8 cellular contexts compared by ENCODE assay signal in the genomic region with DNA sequence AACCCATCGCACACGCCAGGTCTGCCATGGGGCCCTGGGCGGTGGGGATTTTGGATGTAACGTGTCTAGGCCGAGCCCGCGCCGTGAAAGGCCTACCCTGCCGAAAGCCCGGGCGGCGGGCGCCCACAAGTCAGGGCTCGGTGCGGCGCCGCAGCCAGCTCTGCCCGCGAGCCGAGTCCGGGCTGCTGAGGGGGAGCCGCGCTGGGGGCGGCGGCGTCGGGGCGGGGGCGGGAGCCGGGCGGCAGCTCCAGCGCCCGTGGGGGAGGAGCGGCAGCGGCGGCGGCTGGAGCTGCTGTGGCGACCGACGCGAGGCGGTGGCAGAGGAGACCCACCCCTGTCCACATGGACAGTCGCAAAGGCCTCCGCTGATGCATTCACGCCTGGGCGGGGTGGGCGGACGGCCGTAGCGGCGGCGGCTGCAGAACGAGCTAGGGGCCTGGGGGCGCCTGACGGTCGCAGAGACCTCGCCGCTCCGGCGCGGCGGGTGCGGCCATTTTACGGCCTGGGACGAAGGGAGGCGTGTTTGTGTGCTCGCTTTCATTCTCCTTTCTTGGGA. TPM values are rescaled to one million over a fixed set of nuclear protein-coding genes. Genes with fewer than 3 reads are reported as not detected.
DNase-seq lines count a peak whose midpoint lies in the region; ATAC-seq and TF ChIP-seq lines count a peak whose summit lies in the region.

A gene with protein sequence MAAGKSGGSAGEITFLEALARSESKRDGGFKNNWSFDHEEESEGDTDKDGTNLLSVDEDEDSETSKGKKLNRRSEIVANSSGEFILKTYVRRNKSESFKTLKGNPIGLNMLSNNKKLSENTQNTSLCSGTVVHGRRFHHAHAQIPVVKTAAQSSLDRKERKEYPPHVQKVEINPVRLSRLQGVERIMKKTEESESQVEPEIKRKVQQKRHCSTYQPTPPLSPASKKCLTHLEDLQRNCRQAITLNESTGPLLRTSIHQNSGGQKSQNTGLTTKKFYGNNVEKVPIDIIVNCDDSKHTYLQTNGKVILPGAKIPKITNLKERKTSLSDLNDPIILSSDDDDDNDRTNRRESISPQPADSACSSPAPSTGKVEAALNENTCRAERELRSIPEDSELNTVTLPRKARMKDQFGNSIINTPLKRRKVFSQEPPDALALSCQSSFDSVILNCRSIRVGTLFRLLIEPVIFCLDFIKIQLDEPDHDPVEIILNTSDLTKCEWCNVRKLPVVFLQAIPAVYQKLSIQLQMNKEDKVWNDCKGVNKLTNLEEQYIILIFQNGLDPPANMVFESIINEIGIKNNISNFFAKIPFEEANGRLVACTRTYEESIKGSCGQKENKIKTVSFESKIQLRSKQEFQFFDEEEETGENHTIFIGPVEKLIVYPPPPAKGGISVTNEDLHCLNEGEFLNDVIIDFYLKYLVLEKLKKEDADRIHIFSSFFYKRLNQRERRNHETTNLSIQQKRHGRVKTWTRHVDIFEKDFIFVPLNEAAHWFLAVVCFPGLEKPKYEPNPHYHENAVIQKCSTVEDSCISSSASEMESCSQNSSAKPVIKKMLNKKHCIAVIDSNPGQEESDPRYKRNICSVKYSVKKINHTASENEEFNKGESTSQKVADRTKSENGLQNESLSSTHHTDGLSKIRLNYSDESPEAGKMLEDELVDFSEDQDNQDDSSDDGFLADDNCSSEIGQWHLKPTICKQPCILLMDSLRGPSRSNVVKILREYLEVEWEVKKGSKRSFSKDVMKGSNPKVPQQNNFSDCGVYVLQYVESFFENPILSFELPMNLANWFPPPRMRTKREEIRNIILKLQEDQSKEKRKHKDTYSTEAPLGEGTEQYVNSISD (plus strand): TSS at position 273 of the 556 bp plus-strand sequence. CDS start 645 bp downstream, outside the sequence.

- H3K4me1 Mint-ChIP-seq in activated T-helper 17 cell treated with anti-CD3 and anti-CD28 coated beads, Interleukin-2, amount 50 U/mL, for 72 hours: peaks cover 41% of the 10 kb centered on the region
- peaks cover 32 to 54% of the 10 kb centered on the region in 2 donors for H3K4me1 Mint-ChIP-seq in natural killer cell

- peak within 1 kb of the TSS; percentile 94 for H3K4me3 ChIP-seq in HUES48 (ENCODE audit: low read depth, low read length)
- peak within 1 kb of the TSS; percentile 88 for H3K4me3 ChIP-seq in fibroblast of mammary gland (ENCODE audit: control insufficient read depth, low read depth, low read length)

- no peaks in the 10 kb centered on the region for H3K27me3 ChIP-seq in HUES48 (ENCODE audit: control insufficient read depth, insufficient read depth, low read length)

- no peaks in the 10 kb centered on the region for H3K27me3 Mint-ChIP-seq in activated T-helper 17 cell treated with anti-CD3 and anti-CD28 coated beads, Interleukin-2, amount 50 U/mL, for 72 hours
- no peaks in the 10 kb centered on the region for H3K27me3 Mint-ChIP-seq in natural killer cell (ENCODE audit: low read depth in 2 of 2)

- TF ChIP-seq CTCF in fibroblast of mammary gland (conservative IDR thresholded peaks at IDR 0.05; ENCODE audit: control insufficient read depth, insufficient read depth, low read depth, low read length): no peak
- no peak for TF ChIP-seq CTCF in natural killer cell (IDR thresholded peaks at IDR 0.05)

- intact Hi-C loops in natural killer cell (cut with micrococcal nuclease): loop anchor here (2.0 to 10.0 kb wide), 2 partner anchors 317 to 357 kb away; partner anchors contain the start of genes COX7A2 and TMEM30A

- no peaks in the 10 kb centered on the region for H3K9me3 Mint-ChIP-seq in activated T-helper 17 cell treated with anti-CD3 and anti-CD28 coated beads, Interleukin-2, amount 50 U/mL, for 72 hours
- no peaks in the 10 kb centered on the region for H3K9me3 Mint-ChIP-seq in natural killer cell

- peak within 1 kb of the TSS; percentile 94 for H3K4me3 Mint-ChIP-seq in activated T-helper 17 cell treated with anti-CD3 and anti-CD28 coated beads, Interleukin-2, amount 50 U/mL, for 72 hours
- H3K4me3 Mint-ChIP-seq in natural killer cell: peak within 1 kb of the TSS; percentile 95

- peak within 1 kb of the TSS; percentile 96 for H3K27ac ChIP-seq in HUES48 (ENCODE audit: low read depth, low read length)

- ATAC-seq in GM21390 (IDR thresholded peaks at IDR 0.05; ENCODE audit: unreplicated experiment) (peak; percentile 66), natural killer cell (peak; percentile 77 to 86 (median 81))
- peak; percentile 76 for ATAC-seq in activated T-helper 17 cell treated with anti-CD3 and anti-CD28 coated beads, Interleukin-2, amount 50 U/mL, for 72 hours (replicated peaks)

- DNase-seq in DMS153 (lab: John Stamatoyannopoulos, UW) (peak; percentile 66), RPMI8226 (peak; percentile 84), fibroblast of mammary gland (ENCODE audit: low read depth) (peak; percentile 67), natural killer cell (peak; percentile 71)
- DNase-seq in stimulated activated naive CD4-positive, alpha-beta T cell (lab: John Stamatoyannopoulos, UW): peak; percentile 58 to 92 (median 75)

- H3K9ac ChIP-seq in HUES48 (ENCODE audit: low read depth, low read length): peak within 1 kb of the TSS; percentile 94

- peaks cover 10% of the 10 kb centered on the region; the same call in 1 of the 2 replicates for H3K4me1 ChIP-seq in HUES48 (ENCODE audit: control insufficient read depth, insufficient read depth, low read length)

- peaks cover 13% of the 10 kb centered on the region for H3K36me3 Mint-ChIP-seq in activated T-helper 17 cell treated with anti-CD3 and anti-CD28 coated beads, Interleukin-2, amount 50 U/mL, for 72 hours (ENCODE audit: low read depth)
- H3K36me3 Mint-ChIP-seq in natural killer cell: no peaks in the 10 kb centered on the region

- peak within 1 kb of the TSS; percentile 96 for H3K27ac Mint-ChIP-seq in activated T-helper 17 cell treated with anti-CD3 and anti-CD28 coated beads, Interleukin-2, amount 50 U/mL, for 72 hours
- H3K27ac Mint-ChIP-seq in natural killer cell: peak within 1 kb of the TSS; percentile 94 to 97

- H3K36me3 ChIP-seq in HUES48 (ENCODE audit: control insufficient read depth, insufficient read depth, low read length): no peaks in the 10 kb centered on the region

- no peaks in the 10 kb centered on the region for H3K9me3 ChIP-seq in HUES48 (ENCODE audit: control insufficient read depth, insufficient read depth, low read length)

RNA-seq across cellular contexts. Expression of the gene that starts here (rescaled TPM):
- 10 to 100 TPM; 60.0 to 68.3 TPM for total RNA-seq in activated T-helper 17 cell treated with anti-CD3 and anti-CD28 coated beads, Interleukin-2, amount 50 U/mL, for 72 hours
- 100 to 1,000 TPM; 102 to 117 (median 108) TPM for total RNA-seq in natural killer cell

Comparison
In these comparisons a context has a peak if more than half of its experiments do, and no peak if none do; other contexts are left out.
1. Peak in every context shown above with its lines: DNase-seq, ATAC-seq, H3K4me3 ChIP-seq and H3K27ac ChIP-seq.